In genomic region chr17:61461586-61461966, GRCh38 we compare ENCODE assay signal across 13 cellular contexts. TPM values are rescaled to one million over a fixed set of nuclear protein-coding genes. Genes with fewer than 3 reads are reported as not detected.
DNase-seq lines count a peak whose midpoint lies in the region; ATAC-seq and TF ChIP-seq lines count a peak whose summit lies in the region.
"Had no signal": no experiment of that assay in that cellular context is flagged by ENCODE, and none has a peak within 500 bp of the region (broad histone marks: within the 10 kb centered on the region; RNA-seq: fewer than 3 reads in every experiment).

No MANE protein-coding gene starts in this region.

- in situ Hi-C loops in G401 (cut with HindIII; ENCODE audit: low sequenced_read_pairs) = no loop called here
- in situ Hi-C loops in KBM-7 (cut with MboI; ENCODE audit: low pct_unique_long_range_greater_than_20kb, low sequenced_read_pairs) = no loop called here

- H3K9me3 ChIP-seq in BE2C (no peaks in the 10 kb centered on the region; the same call in 1 of the 2 replicates), HUES48 (ENCODE audit: control insufficient read depth, insufficient read depth, low read length) (no peaks in the 10 kb centered on the region), neural cell (ENCODE audit: low read length) (peaks cover 3% of the 10 kb centered on the region)

- no peaks in the 10 kb centered on the region for H3K9me2 ChIP-seq in neural cell (ENCODE audit: insufficient read depth, low read length)

- H3F3A ChIP-seq in neural cell (ENCODE audit: insufficient read depth, low read length, poor library complexity, severe bottlenecking) = no peaks in the 10 kb centered on the region

- peaks cover 24% of the 10 kb centered on the region for H3K4me1 Mint-ChIP-seq in chondrocyte (ENCODE audit: low read depth)
- peaks cover 29% of the 10 kb centered on the region for H3K4me1 Mint-ChIP-seq in activated naive CD4-positive, alpha-beta T cell treated with anti-CD3 and anti-CD28 coated beads, Interleukin-2, amount 10 ng/mL, durations not matched to agents 7 days and 5 days

- no peak for TF ChIP-seq RAD21 in neural cell (conservative IDR thresholded peaks at IDR 0.05)

- peaks cover 5% of the 10 kb centered on the region for H3K36me3 Mint-ChIP-seq in chondrocyte (ENCODE audit: low read depth)
- peaks cover 2% of the 10 kb centered on the region for H3K36me3 Mint-ChIP-seq in activated naive CD4-positive, alpha-beta T cell treated with anti-CD3 and anti-CD28 coated beads, Interleukin-2, amount 10 ng/mL, durations not matched to agents 7 days and 5 days

- H3K36me3 ChIP-seq in BE2C = no peaks in the 10 kb centered on the region
- H3K36me3 ChIP-seq in HUES48 (ENCODE audit: control insufficient read depth, insufficient read depth, low read length) = no peaks in the 10 kb centered on the region
- no peaks in the 10 kb centered on the region for H3K36me3 ChIP-seq in neural cell (ENCODE audit: insufficient read depth, low read length)

- H3K79me2 ChIP-seq in neural cell (replicated peaks; ENCODE audit: insufficient read depth, low read length) = no peaks in the 10 kb centered on the region

- H3K9ac ChIP-seq in HUES48 (ENCODE audit: low read depth, low read length) (no peak overlapping the region), neural cell (ENCODE audit: low read length) (no peak overlapping the region)

- no peaks in the 10 kb centered on the region for H4K20me1 ChIP-seq in neural cell (ENCODE audit: insufficient read depth)

- H2AFZ ChIP-seq in neural cell (ENCODE audit: low read depth, low read length) = no peak overlapping the region

- TF ChIP-seq EP300 in neural cell (conservative IDR thresholded peaks at IDR 0.05; ENCODE audit: poor library complexity, severe bottlenecking) = no peak

- H3K4me1 ChIP-seq in BE2C (no peaks in the 10 kb centered on the region), HUES48 (ENCODE audit: control insufficient read depth, insufficient read depth, low read length) (peaks cover 25% of the 10 kb centered on the region)

- ATAC-seq in HG03045 (IDR thresholded peaks at IDR 0.05; ENCODE audit: unreplicated experiment) = no peak

- H3K4me2 ChIP-seq in neural cell (ENCODE audit: low read length) = no peak overlapping the region

- peaks cover 70% of the 10 kb centered on the region for H3K27me3 Mint-ChIP-seq in chondrocyte (ENCODE audit: low read depth)
- peaks cover 98% of the 10 kb centered on the region for H3K27me3 Mint-ChIP-seq in activated naive CD4-positive, alpha-beta T cell treated with anti-CD3 and anti-CD28 coated beads, Interleukin-2, amount 10 ng/mL, durations not matched to agents 7 days and 5 days

- H3K27ac Mint-ChIP-seq in chondrocyte (ENCODE audit: unreplicated experiment) = no peak overlapping the region
- no peak overlapping the region for H3K27ac Mint-ChIP-seq in activated naive CD4-positive, alpha-beta T cell treated with anti-CD3 and anti-CD28 coated beads, Interleukin-2, amount 10 ng/mL, durations not matched to agents 7 days and 5 days

- CTCF ChIA-PET in activated naive CD4-positive, alpha-beta T cell treated with anti-CD3 and anti-CD28 coated beads, Interleukin-2, amount 10 ng/mL, durations not matched to agents 7 days and 5 days (lab: Charles Lee) = interaction anchor here (0.7 to 1.0 kb wide), 2 partner anchors 72 to 490 kb away, joined by 3 read pairs; no protein-coding TSS in a partner anchor

- H3K9me3 Mint-ChIP-seq in chondrocyte (ENCODE audit: low read depth) = no peaks in the 10 kb centered on the region
- H3K9me3 Mint-ChIP-seq in activated naive CD4-positive, alpha-beta T cell treated with anti-CD3 and anti-CD28 coated beads, Interleukin-2, amount 10 ng/mL, durations not matched to agents 7 days and 5 days = no peaks in the 10 kb centered on the region

- peak overlapping the region; percentile 57 for H3K4me3 ChIP-seq in BE2C (ENCODE audit: low read depth, low read length)
- peak overlapping the region; percentile 42; the same call in 1 of the 2 replicates for H3K4me3 ChIP-seq in HUES48 (ENCODE audit: low read depth, low read length)
- peak overlapping the region; percentile 58 for H3K4me3 ChIP-seq in neural cell (ENCODE audit: low read length)

- H3K27ac ChIP-seq in HUES48 (ENCODE audit: low read depth, low read length) (no peak overlapping the region), neural cell (ENCODE audit: low read length) (no peak overlapping the region)

- H3K27me3 ChIP-seq in BE2C = no peaks in the 10 kb centered on the region
- H3K27me3 ChIP-seq in HUES48 (ENCODE audit: control insufficient read depth, insufficient read depth, low read length) = peaks cover 100% of the 10 kb centered on the region
- peaks cover 86% of the 10 kb centered on the region for H3K27me3 ChIP-seq in neural cell (ENCODE audit: insufficient read depth, low read depth, low read length)

- DNase-seq in BE2C (no peak), chondrocyte (ENCODE audit: low spot score) (no peak), G401 (ENCODE audit: low spot score) (no peak), KBM-7 (no peak)
- no peak for DNase-seq in activated naive CD4-positive, alpha-beta T cell treated with anti-CD3 and anti-CD28 coated beads, Interleukin-2, amount 10 ng/mL, durations not matched to agents 7 days and 5 days
- DNase-seq: activated CD4-positive, alpha-beta T cell treated with anti-CD3 and anti-CD28 coated beads, Interleukin-2, amount 50 U/mL, for 4 hours; amygdala; hypothalamus; NCI-H510A treated with DMSO at 0.1 percent for 48 hours had no signal

- no peak for TF ChIP-seq CTCF in BE2C (IDR thresholded peaks at IDR 0.05; ENCODE audit: low read depth, low read length)
- no peak for TF ChIP-seq CTCF in chondrocyte (IDR thresholded peaks at IDR 0.05)
- TF ChIP-seq CTCF in neural cell (IDR thresholded peaks at IDR 0.05; ENCODE audit: poor library complexity, severe bottlenecking) = no peak

- H3K4me3 Mint-ChIP-seq in chondrocyte (ENCODE audit: unreplicated experiment) = peak overlapping the region; percentile 68
- H3K4me3 Mint-ChIP-seq in activated naive CD4-positive, alpha-beta T cell treated with anti-CD3 and anti-CD28 coated beads, Interleukin-2, amount 10 ng/mL, durations not matched to agents 7 days and 5 days = no peak overlapping the region

TF ChIP-seq in neural cell, 6 proteins besides CTCF, POLR2A, EP300 and RAD21:
- no peak for TF ChIP-seq POLR2AphosphoS5 (IDR thresholded peaks at IDR 0.05)
- no peak for TF ChIP-seq EZH2 (IDR thresholded peaks at IDR 0.05; ENCODE audit: borderline replicate concordance, insufficient read depth, low read length, poor library complexity, severe bottlenecking)
- TF ChIP-seq TAF1 (IDR thresholded peaks at IDR 0.05; ENCODE audit: low read depth) = no peak
- TF ChIP-seq SMC3 (conservative IDR thresholded peaks at IDR 0.05; ENCODE audit: poor library complexity) = no peak
- no peak for TF ChIP-seq MXI1 (conservative IDR thresholded peaks at IDR 0.05; ENCODE audit: poor library complexity, severe bottlenecking)
- TF ChIP-seq REST (IDR thresholded peaks at IDR 0.05; ENCODE audit: borderline replicate concordance) = no peak

RNA-seq across cellular contexts. Expression of gene TBX4, which starts 9.4 kb away (rescaled TPM):
- polyA plus RNA-seq in BE2C (2012; ENCODE audit: insufficient read depth, insufficient read length, low read depth) = 1.6 TPM
- total RNA-seq in chondrocyte = not detected in 3 replicates
- polyA plus RNA-seq in neural cell = not detected in 2 replicates
- not detected in 2 replicates for polyA minus RNA-seq in neural cell
- 0.64 and 1.2 TPM in 2 replicates for total RNA-seq in G401 (2014; rRNA removed; shearing (Covaris generic))
- total RNA-seq: endothelial cell of umbilical vein had no signal
- polyA plus RNA-seq: endothelial cell of umbilical vein had no signal
